ENCODE assay signal across 16 cellular contexts in the genomic region with DNA sequence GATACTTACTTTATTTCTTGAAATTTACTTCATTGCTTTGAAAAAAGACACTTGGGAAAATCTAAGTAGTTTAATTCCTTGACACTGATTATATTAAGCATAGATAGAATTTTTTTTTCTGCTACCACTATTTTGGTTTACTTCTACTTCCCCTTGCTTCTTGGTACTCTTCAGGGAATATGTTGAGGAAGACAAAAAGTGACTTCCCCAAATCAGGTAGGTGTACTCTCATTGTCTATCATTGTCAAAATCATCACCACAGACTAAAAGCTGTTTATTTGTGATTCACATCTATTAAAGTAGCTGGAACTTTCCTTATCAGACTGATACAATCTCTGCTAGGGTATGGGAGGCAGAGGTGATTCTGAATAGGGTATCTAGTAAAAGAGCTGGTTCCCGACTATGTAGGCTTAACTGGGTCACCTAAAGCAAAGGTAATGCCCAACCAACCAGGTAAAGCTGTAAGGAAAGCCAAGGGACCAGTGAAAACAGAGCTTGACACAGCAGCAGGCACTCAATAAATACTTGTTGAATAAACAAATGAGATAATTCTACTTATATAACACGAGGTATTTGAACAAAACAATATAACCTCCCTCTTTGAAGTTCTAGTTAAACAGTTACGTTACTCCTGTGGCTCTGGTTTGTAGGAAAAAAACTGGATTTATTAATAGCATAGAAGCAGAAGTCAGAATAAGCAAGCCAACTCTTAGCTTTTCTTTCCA.
DNase-seq lines count a peak whose midpoint lies in the region; ATAC-seq and TF ChIP-seq lines count a peak whose summit lies in the region.
"Had no signal": no experiment of that assay in that cellular context is flagged by ENCODE, and none has a peak within 500 bp of the region (broad histone marks: within the 10 kb centered on the region; RNA-seq: fewer than 3 reads in every experiment).

No MANE protein-coding gene starts in this region.

- 55 to 67% methylated on average over 3 of the region's 3 CpGs for WGBS in upper lobe of left lung, 2 donors

- no peak for TF ChIP-seq POLR2A in upper lobe of left lung (IDR thresholded peaks at IDR 0.05)

- H3K4me1 ChIP-seq in KMS-11 (ENCODE audit: low read depth, poor library complexity, severe bottlenecking) (peaks cover 28% of the 10 kb centered on the region), mucosa of descending colon (ENCODE audit: low read depth) (no peaks in the 10 kb centered on the region), upper lobe of left lung (peaks cover 0 to 8% (median 0%) of the 10 kb centered on the region in 4 donors)

- peaks cover 19% of the 10 kb centered on the region for H3K4me1 Mint-ChIP-seq in activated B cell treated with CpG ODN at 0.5 μM for 24 hours
- peaks cover 1 to 5% of the 10 kb centered on the region in 2 donors for H3K4me1 Mint-ChIP-seq in effector memory CD8-positive, alpha-beta T cell (ENCODE audit: low read depth in 2 of 2)
- peaks cover 5% of the 10 kb centered on the region for H3K4me1 Mint-ChIP-seq in stimulated activated memory B cell treated with anti-CD40 and anti-IgM and Interleukin-4, amounts not matched to agents 10 μg/mL and 1 μg/mL and 100 μg/mL, for 72 hours

- TF ChIP-seq EP300 in upper lobe of left lung (IDR thresholded peaks at IDR 0.05), result no peak

- H4K20me1 ChIP-seq in KMS-11 (ENCODE audit: insufficient read depth), result no peaks in the 10 kb centered on the region

- H3K9me3 Mint-ChIP-seq in activated B cell treated with CpG ODN at 0.5 μM for 24 hours, result no peaks in the 10 kb centered on the region
- H3K9me3 Mint-ChIP-seq in effector memory CD8-positive, alpha-beta T cell, result no peaks in the 10 kb centered on the region
- H3K9me3 Mint-ChIP-seq in stimulated activated memory B cell treated with anti-CD40 and anti-IgM and Interleukin-4, amounts not matched to agents 10 μg/mL and 1 μg/mL and 100 μg/mL, for 72 hours, result no peaks in the 10 kb centered on the region
- H3K9me3 Mint-ChIP-seq: IgD-negative memory B cell; T-helper 1 cell treated with Interleukin-12 subunit alpha and Interleukin-12 subunit beta and Interleukin-4 antibody, amounts not matched to agents 30 μg/mL and 1 μg/mL, for 36 hours had no signal

- intact Hi-C loops in activated B cell treated with CpG ODN at 0.5 μM for 24 hours (cut with micrococcal nuclease), result loop anchor here (2.0 to 5.0 kb wide), 2 partner anchors 199 to 941 kb away; no protein-coding TSS in a partner anchor
- intact Hi-C loops in mucosa of descending colon (cut with DNase I, micrococcal nuclease), result loop anchor here in 1 of 2 donors (5.0 kb wide), 1 partner anchor 629 kb away; no protein-coding TSS in a partner anchor

- no peak overlapping the region for H3K4me3 Mint-ChIP-seq in activated B cell treated with CpG ODN at 0.5 μM for 24 hours
- H3K4me3 Mint-ChIP-seq in effector memory CD8-positive, alpha-beta T cell, result no peak overlapping the region
- H3K4me3 Mint-ChIP-seq in stimulated activated memory B cell treated with anti-CD40 and anti-IgM and Interleukin-4, amounts not matched to agents 10 μg/mL and 1 μg/mL and 100 μg/mL, for 72 hours, result no peak overlapping the region
- H3K4me3 Mint-ChIP-seq: IgD-negative memory B cell; T-helper 1 cell treated with Interleukin-12 subunit alpha and Interleukin-12 subunit beta and Interleukin-4 antibody, amounts not matched to agents 30 μg/mL and 1 μg/mL, for 36 hours had no signal

- H3K36me3 Mint-ChIP-seq in activated B cell treated with CpG ODN at 0.5 μM for 24 hours (ENCODE audit: low read depth), result peaks cover 9% of the 10 kb centered on the region
- peaks cover 3% of the 10 kb centered on the region for H3K36me3 Mint-ChIP-seq in effector memory CD8-positive, alpha-beta T cell (ENCODE audit: insufficient read depth)
- peaks cover 6% of the 10 kb centered on the region for H3K36me3 Mint-ChIP-seq in stimulated activated memory B cell treated with anti-CD40 and anti-IgM and Interleukin-4, amounts not matched to agents 10 μg/mL and 1 μg/mL and 100 μg/mL, for 72 hours
- H3K36me3 Mint-ChIP-seq: IgD-negative memory B cell had no signal

- no peaks in the 10 kb centered on the region for H3K36me3 ChIP-seq in KMS-11 (ENCODE audit: insufficient read depth)
- H3K36me3 ChIP-seq in mucosa of descending colon (ENCODE audit: low read depth), result no peaks in the 10 kb centered on the region
- no peaks in the 10 kb centered on the region for H3K36me3 ChIP-seq in upper lobe of left lung

- H3K9me3 ChIP-seq in mucosa of descending colon, result no peaks in the 10 kb centered on the region
- H3K9me3 ChIP-seq in upper lobe of left lung, result no peaks in the 10 kb centered on the region

- TF ChIP-seq CTCF in KMS-11 (conservative IDR thresholded peaks at IDR 0.05; ENCODE audit: low read depth, low read length), result no peak
- no peak for TF ChIP-seq CTCF in activated B cell treated with CpG ODN at 0.5 μM for 24 hours (IDR thresholded peaks at IDR 0.05)
- TF ChIP-seq CTCF in mucosa of descending colon (IDR thresholded peaks at IDR 0.05), result no peak
- TF ChIP-seq CTCF in upper lobe of left lung (IDR thresholded peaks at IDR 0.05), result no peak

- H3K4me3 ChIP-seq in KMS-11 (IDR thresholded peaks at IDR 0.05; ENCODE audit: insufficient read depth, low read depth, low read length), result no peak overlapping the region
- H3K4me3 ChIP-seq in mucosa of descending colon, result no peak overlapping the region
- no peak overlapping the region for H3K4me3 ChIP-seq in upper lobe of left lung

- peak overlapping the region; percentile 10; the same call in 1 of the 2 replicates for H3K4me2 ChIP-seq in KMS-11

- no peak for ATAC-seq in activated B cell treated with CpG ODN at 0.5 μM for 24 hours (ENCODE audit: low read depth)
- peak; percentile 36 for ATAC-seq in mucosa of descending colon
- ATAC-seq in effector memory CD8-positive, alpha-beta T cell (replicated peaks), result no peak
- ATAC-seq in upper lobe of left lung (ENCODE audit: low FRiP score in 2 of 2), result no peak
- no peak for ATAC-seq in stimulated activated memory B cell treated with anti-CD40 and anti-IgM and Interleukin-4, amounts not matched to agents 10 μg/mL and 1 μg/mL and 100 μg/mL, for 72 hours
- ATAC-seq: HCT116 had no signal

- no peaks in the 10 kb centered on the region for H3K27me3 Mint-ChIP-seq in activated B cell treated with CpG ODN at 0.5 μM for 24 hours
- no peaks in the 10 kb centered on the region for H3K27me3 Mint-ChIP-seq in effector memory CD8-positive, alpha-beta T cell
- H3K27me3 Mint-ChIP-seq in stimulated activated memory B cell treated with anti-CD40 and anti-IgM and Interleukin-4, amounts not matched to agents 10 μg/mL and 1 μg/mL and 100 μg/mL, for 72 hours, result no peaks in the 10 kb centered on the region
- H3K27me3 Mint-ChIP-seq: IgD-negative memory B cell had no signal

- H3K79me2 ChIP-seq in KMS-11 (ENCODE audit: insufficient read depth, low read depth), result no peaks in the 10 kb centered on the region

- H3K27ac ChIP-seq in KMS-11 (no peak overlapping the region), upper lobe of left lung (no peak overlapping the region)

- peak overlapping the region; percentile 41 for H3K27ac Mint-ChIP-seq in activated B cell treated with CpG ODN at 0.5 μM for 24 hours
- H3K27ac Mint-ChIP-seq in effector memory CD8-positive, alpha-beta T cell, result no peak overlapping the region
- H3K27ac Mint-ChIP-seq in stimulated activated memory B cell treated with anti-CD40 and anti-IgM and Interleukin-4, amounts not matched to agents 10 μg/mL and 1 μg/mL and 100 μg/mL, for 72 hours, result no peak overlapping the region
- H3K27ac Mint-ChIP-seq: IgD-negative memory B cell; T-helper 1 cell treated with Interleukin-12 subunit alpha and Interleukin-12 subunit beta and Interleukin-4 antibody, amounts not matched to agents 30 μg/mL and 1 μg/mL, for 36 hours had no signal

- H3K9ac ChIP-seq in KMS-11, result no peak overlapping the region

- no peaks in the 10 kb centered on the region for H3K27me3 ChIP-seq in KMS-11 (ENCODE audit: insufficient read depth, low read depth)
- no peaks in the 10 kb centered on the region for H3K27me3 ChIP-seq in upper lobe of left lung

- POLR2A ChIA-PET in activated B cell treated with CpG ODN at 0.5 μM for 24 hours (lab: Charles Lee), result interaction anchor here (1.7 kb wide), 1 partner anchor 347 kb away, joined by 10 read pairs; a partner anchor contains a TSS

- no peak overlapping the region for H2AFZ ChIP-seq in KMS-11 (ENCODE audit: low read depth)

- DNase-seq in DMS53 (lab: John Stamatoyannopoulos, UW) (peak; percentile 67), activated B cell treated with CpG ODN at 0.5 μM for 24 hours (no peak), mucosa of descending colon (no peak), upper lobe of left lung (no peak)
- DNase-seq in effector memory CD8-positive, alpha-beta T cell, result no peak
- DNase-seq: C1 segment of cervical spinal cord, COR-L47, NCI-H1105, NCI-H1930, NCI-H526 treated with DMSO at 0.1 percent for 48 hours, SHP77 treated with DMSO at 0.1 percent for 48 hours had no signal

- CTCF ChIA-PET in activated B cell treated with CpG ODN at 0.5 μM for 24 hours (lab: Charles Lee), result interaction anchor here (0.7 to 6.7 kb wide), 12 partner anchors 25 to 1183 kb away, joined by 3 to 62 read pairs (median 5); no protein-coding TSS in a partner anchor
